Comparison of ENCODE assay signal across 8 cellular contexts in genomic region chr5:177479774-177480173, GRCh38. TPM values are rescaled to one million over a fixed set of nuclear protein-coding genes. Genes with fewer than 3 reads are reported as not detected.
DNase-seq lines count a peak whose midpoint lies in the region; ATAC-seq and TF ChIP-seq lines count a peak whose summit lies in the region.

No MANE protein-coding gene starts in this region.

- peak overlapping the region; percentile 100 for H3K27ac Mint-ChIP-seq in activated T-cell treated with anti-CD3 and anti-CD28 coated beads, Interleukin-2, amount 50 U/mL, for 72 hours

- WGBS in mesodermal cell (ENCODE audit: insufficient coverage in 2 of 2), 2 experiments: 91 to 92% methylated on average over 13 to 14 of the region's 14 CpGs
- WGBS in upper lobe of left lung, 2 donors: 68 to 77% methylated on average over 14 of the region's 14 CpGs

- H3K4me3 Mint-ChIP-seq in activated T-cell treated with anti-CD3 and anti-CD28 coated beads, Interleukin-2, amount 50 U/mL, for 72 hours: no peak overlapping the region

- in situ Hi-C loops in astrocyte of the spinal cord (cut with HindIII; ENCODE audit: low sequenced_read_pairs): no loop called here

- H3K9me3 ChIP-seq in mesodermal cell (ENCODE audit: control insufficient read depth, low read length): no peaks in the 10 kb centered on the region
- no peaks in the 10 kb centered on the region for H3K9me3 ChIP-seq in upper lobe of left lung

- TF ChIP-seq CTCF in astrocyte of the spinal cord (IDR thresholded peaks at IDR 0.05; ENCODE audit: low read depth, low read length): no peak
- TF ChIP-seq CTCF in upper lobe of left lung (IDR thresholded peaks at IDR 0.05): no peak

- H3K36me3 Mint-ChIP-seq in activated T-cell treated with anti-CD3 and anti-CD28 coated beads, Interleukin-2, amount 50 U/mL, for 72 hours (ENCODE audit: insufficient read depth in 2 of 2): peaks cover 2 to 5% of the 10 kb centered on the region in 2 donors

- no peaks in the 10 kb centered on the region for H3K27me3 ChIP-seq in upper lobe of left lung

- H3K4me1 ChIP-seq in mesodermal cell (ENCODE audit: control insufficient read depth, insufficient read depth, low read length, poor library complexity, severe bottlenecking) (peaks cover 14% of the 10 kb centered on the region), upper lobe of left lung (peaks cover 18 to 25% (median 23%) of the 10 kb centered on the region in 4 donors)

- no peak for DNase-seq in activated T-cell treated with anti-CD3 and anti-CD28 coated beads, Interleukin-2, amount 50 U/mL, for 72 hours
- no peak for DNase-seq in activated T-cell treated with anti-CD3 and anti-CD28 coated beads, Interleukin-2, amount 50 U/mL, for 48 hours
- DNase-seq in astrocyte of the spinal cord (ENCODE audit: low read depth, low spot score): peak; percentile 57
- DNase-seq in upper lobe of left lung: no peak
- DNase-seq in DMS53 treated with DMSO at 0.1 percent for 48 hours (lab: John Stamatoyannopoulos, UW; ENCODE audit: unreplicated experiment): no peak
- no peak for DNase-seq in HuH-7 (ENCODE audit: low spot score)

- H3K36me3 ChIP-seq in mesodermal cell (ENCODE audit: control insufficient read depth, insufficient read depth, low read length) (peaks cover 48% of the 10 kb centered on the region), upper lobe of left lung (peaks cover 0 to 28% (median 15%) of the 10 kb centered on the region in 4 donors)

- TF ChIP-seq EP300 in upper lobe of left lung (IDR thresholded peaks at IDR 0.05): no peak

- H3K4me3 ChIP-seq in astrocyte of the spinal cord (ENCODE audit: low read depth, low read length) (no peak overlapping the region), mesodermal cell (ENCODE audit: extremely low read depth, insufficient read depth, low read length, poor library complexity, severe bottlenecking) (no peak overlapping the region), upper lobe of left lung (no peak overlapping the region)

- no peaks in the 10 kb centered on the region for H3K27me3 Mint-ChIP-seq in activated T-cell treated with anti-CD3 and anti-CD28 coated beads, Interleukin-2, amount 50 U/mL, for 72 hours (ENCODE audit: low read depth)

- TF ChIP-seq POLR2A in upper lobe of left lung (IDR thresholded peaks at IDR 0.05): no peak

- no peaks in the 10 kb centered on the region for H3K9me3 Mint-ChIP-seq in activated T-cell treated with anti-CD3 and anti-CD28 coated beads, Interleukin-2, amount 50 U/mL, for 72 hours

- peaks cover 58% of the 10 kb centered on the region for H3K4me1 Mint-ChIP-seq in activated T-cell treated with anti-CD3 and anti-CD28 coated beads, Interleukin-2, amount 50 U/mL, for 72 hours (ENCODE audit: low read depth)

- peak overlapping the region; percentile 37 for H3K27ac ChIP-seq in mesodermal cell (ENCODE audit: low read depth, low read length, severe bottlenecking)
- peak overlapping the region; percentile 53 to 71 (median 66) for H3K27ac ChIP-seq in upper lobe of left lung

- ATAC-seq in activated T-cell treated with anti-CD3 and anti-CD28 coated beads, Interleukin-2, amount 50 U/mL, for 72 hours (replicated peaks in 1 of 2): no peak
- ATAC-seq in upper lobe of left lung (ENCODE audit: low FRiP score in 2 of 2) (peak in 1 of 2 donors; percentile 25), HG02885 (IDR thresholded peaks at IDR 0.05; ENCODE audit: poor library complexity, unreplicated experiment) (no peak)

RNA-seq across cellular contexts. Expression of gene DBN1, which starts 6.3 kb away (rescaled TPM):
- 10 to 100 TPM; 69.5 to 98.8 TPM for total RNA-seq in activated T-cell treated with anti-CD3 and anti-CD28 coated beads, Interleukin-2, amount 50 U/mL, for 72 hours
- 229 TPM for polyA plus RNA-seq in mesodermal cell (2013, experiment 1 of 2)
- 194 TPM for polyA plus RNA-seq in mesodermal cell (2013, experiment 2 of 2)
- 10 to 100 TPM; 17.0 to 55.6 (median 30.1) TPM for total RNA-seq in upper lobe of left lung

RNA-seq across cellular contexts. Expression of gene PDLIM7, which starts 17.6 kb away (rescaled TPM):
- total RNA-seq in activated T-cell treated with anti-CD3 and anti-CD28 coated beads, Interleukin-2, amount 50 U/mL, for 72 hours: 10 to 100 TPM; 87.5 to 93.9 TPM
- 284 TPM for polyA plus RNA-seq in mesodermal cell (2013, experiment 1 of 2)
- polyA plus RNA-seq in mesodermal cell (2013, experiment 2 of 2): 227 TPM
- 100 to 1,000 TPM in 1 of 6 donors, 10 to 100 TPM in 5; 32.0 to 142 (median 75.8) TPM for total RNA-seq in upper lobe of left lung

RNA-seq across cellular contexts. Expression of gene DOK3, which starts 29.9 kb away (rescaled TPM):
- 1 to 10 TPM; 4.0 to 5.7 TPM for total RNA-seq in activated T-cell treated with anti-CD3 and anti-CD28 coated beads, Interleukin-2, amount 50 U/mL, for 72 hours
- 3.6 TPM for polyA plus RNA-seq in mesodermal cell (2013, experiment 1 of 2)
- 2.8 TPM for polyA plus RNA-seq in mesodermal cell (2013, experiment 2 of 2)
- total RNA-seq in upper lobe of left lung: 100 to 1,000 TPM in 1 of 6 donors, 10 to 100 TPM in 5; 17.4 to 113 (median 75.9) TPM

RNA-seq across cellular contexts. Expression of gene PRR7, which starts 33.2 kb away (rescaled TPM):
- 10 to 100 TPM; 12.1 to 16.0 TPM for total RNA-seq in activated T-cell treated with anti-CD3 and anti-CD28 coated beads, Interleukin-2, amount 50 U/mL, for 72 hours
- polyA plus RNA-seq in mesodermal cell (2013, experiment 1 of 2): 8.4 TPM
- 5.4 TPM for polyA plus RNA-seq in mesodermal cell (2013, experiment 2 of 2)
- 1 to 10 TPM; 1.6 to 9.2 (median 3.4) TPM for total RNA-seq in upper lobe of left lung

RNA-seq across cellular contexts. Expression of gene DDX41, which starts 37.0 kb away (rescaled TPM):
- total RNA-seq in activated T-cell treated with anti-CD3 and anti-CD28 coated beads, Interleukin-2, amount 50 U/mL, for 72 hours: 100 to 1,000 TPM in 1 of 2 donors, 10 to 100 TPM in 1; 89.2 to 117 TPM
- 65.4 TPM for polyA plus RNA-seq in mesodermal cell (2013, experiment 1 of 2)
- polyA plus RNA-seq in mesodermal cell (2013, experiment 2 of 2): 52.5 TPM
- total RNA-seq in upper lobe of left lung: 100 to 1,000 TPM in 2 of 6 donors, 10 to 100 TPM in 4; 82.0 to 150 (median 91.9) TPM
